In the genomic region with DNA sequence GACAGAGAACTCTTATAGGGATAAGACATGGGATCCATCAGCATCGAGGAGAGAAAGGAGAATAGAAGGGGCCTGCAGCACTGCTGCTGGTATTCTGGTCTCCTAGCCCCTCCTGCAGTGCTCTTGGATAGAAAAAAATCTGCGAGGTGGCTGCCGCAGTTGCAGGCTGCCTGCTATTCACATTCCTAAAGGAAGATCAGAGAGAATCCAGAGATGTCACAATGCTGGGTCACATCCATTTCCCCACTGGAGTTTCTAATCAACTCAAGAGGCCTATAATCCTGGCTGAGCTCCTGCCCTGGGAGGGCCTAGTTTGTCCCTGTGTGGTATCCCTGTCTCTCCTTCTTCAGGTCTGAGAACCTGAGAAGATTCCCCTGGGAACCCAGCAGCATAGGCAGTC, we compare ENCODE assay signal across 25 cellular contexts.
"Had no signal": no experiment of that assay in that cellular context is flagged by ENCODE, and none has a peak within 500 bp of the region (broad histone marks: within the 10 kb centered on the region; RNA-seq: fewer than 3 reads in every experiment).

No MANE protein-coding gene starts in this region.

- H3K4me2 ChIP-seq: smooth muscle cell had no signal

- H3K4me1 ChIP-seq: left ventricle myocardium inferior, right lobe of liver, stomach, testis, transverse colon, upper lobe of right lung had no signal

- H3K9ac ChIP-seq: parathyroid adenoma had no signal

- H3K4me3 ChIP-seq: left ventricle myocardium inferior, lung, mucosa of descending colon, psoas muscle, right atrium auricular region, right lobe of liver, smooth muscle cell, stomach, testis, thyroid gland, transverse colon, upper lobe of right lung had no signal

- H3K4me1 Mint-ChIP-seq: immature natural killer cell; naive thymus-derived CD4-positive, alpha-beta T cell; stimulated activated naive B cell treated with anti-CD40 and anti-IgM and Interleukin-4, amounts not matched to agents 10 μg/mL and 1 μg/mL and 100 μg/mL, for 72 hours had no signal

- ATAC-seq: naive thymus-derived CD4-positive, alpha-beta T cell; psoas muscle; right lobe of liver; stimulated activated naive B cell treated with anti-CD40 and anti-IgM and Interleukin-4, amounts not matched to agents 10 μg/mL and 1 μg/mL and 100 μg/mL, for 72 hours; stimulated activated naive CD8-positive, alpha-beta T cell treated with anti-CD3 and anti-CD28 coated beads, Interleukin-15, Interleukin-2, amounts not matched to agents 100 U/mL and 50 U/mL, for 24 hours had no signal

- DNase-seq: hypothalamus; immature natural killer cell; left ventricle myocardium inferior; midbrain; naive thymus-derived CD4-positive, alpha-beta T cell; psoas muscle; right lobe of liver; stimulated activated CD4-positive, alpha-beta T cell treated with anti-CD3 and anti-CD28 coated beads, Interleukin-12 subunit alpha, Interleukin-12 subunit beta, amount 100 ng/mL, for 4 hours; stimulated activated CD4-positive, alpha-beta T cell treated with anti-CD3 and anti-CD28 coated beads, Interleukin-15, amount 100 ng/mL, for 24 hours; stimulated activated CD4-positive, alpha-beta T cell treated with anti-CD3 and anti-CD28 coated beads, Interleukin-2, amount 100 ng/mL, for 24 hours; stimulated activated CD4-positive, alpha-beta T cell treated with anti-CD3 and anti-CD28 coated beads, Interleukin-4, amount 100 ng/mL, for 1 hour; stimulated activated naive B cell treated with anti-CD40 and anti-IgM and Interleukin-4, amounts not matched to agents 10 μg/mL and 1 μg/mL and 100 μg/mL, for 72 hours; stimulated activated naive CD8-positive, alpha-beta T cell treated with anti-CD3 and anti-CD28 coated beads, Interleukin-15, Interleukin-2, amounts not matched to agents 100 U/mL and 50 U/mL, for 24 hours; stomach; testis; upper lobe of right lung had no signal

- H3K27me3 ChIP-seq: right atrium auricular region, right lobe of liver, stomach, testis, thyroid gland, transverse colon, upper lobe of right lung had no signal

- H3K9me3 ChIP-seq: left ventricle myocardium inferior, mucosa of descending colon, psoas muscle, right atrium auricular region, right lobe of liver, stomach, testis, thyroid gland, transverse colon, upper lobe of right lung had no signal

- H2AFZ ChIP-seq: parathyroid adenoma had no signal

- H3K36me3 ChIP-seq: left ventricle myocardium inferior, right atrium auricular region, right lobe of liver, stomach, thyroid gland, transverse colon, upper lobe of right lung had no signal

- H3K79me2 ChIP-seq: parathyroid adenoma had no signal

- H3K4me3 Mint-ChIP-seq: immature natural killer cell; naive thymus-derived CD4-positive, alpha-beta T cell; nephron; neural crest cell; stimulated activated naive B cell treated with anti-CD40 and anti-IgM and Interleukin-4, amounts not matched to agents 10 μg/mL and 1 μg/mL and 100 μg/mL, for 72 hours had no signal

- H3K27ac ChIP-seq: left ventricle myocardium inferior, parathyroid adenoma, psoas muscle, right atrium auricular region, right lobe of liver, stomach, testis, thyroid gland, transverse colon, upper lobe of right lung had no signal

- H3K9me3 Mint-ChIP-seq: nephron; neural crest cell; stimulated activated naive B cell treated with anti-CD40 and anti-IgM and Interleukin-4, amounts not matched to agents 10 μg/mL and 1 μg/mL and 100 μg/mL, for 72 hours had no signal

- H3K27ac Mint-ChIP-seq: immature natural killer cell; naive thymus-derived CD4-positive, alpha-beta T cell; nephron; stimulated activated naive B cell treated with anti-CD40 and anti-IgM and Interleukin-4, amounts not matched to agents 10 μg/mL and 1 μg/mL and 100 μg/mL, for 72 hours had no signal

- H3K36me3 Mint-ChIP-seq: immature natural killer cell; naive thymus-derived CD4-positive, alpha-beta T cell; stimulated activated naive B cell treated with anti-CD40 and anti-IgM and Interleukin-4, amounts not matched to agents 10 μg/mL and 1 μg/mL and 100 μg/mL, for 72 hours had no signal
